30 cellular contexts compared by ENCODE assay signal in genomic region chr4:174578366-174578765, GRCh38. TPM values are rescaled to one million over a fixed set of nuclear protein-coding genes. Genes with fewer than 3 reads are reported as not detected.
DNase-seq lines count a peak whose midpoint lies in the region; ATAC-seq lines count a peak whose summit lies in the region.
"Had no signal": no experiment of that assay in that cellular context is flagged by ENCODE, and none has a peak within 500 bp of the region (broad histone marks: within the 10 kb centered on the region; RNA-seq: fewer than 3 reads in every experiment).

No MANE protein-coding gene starts in this region.

- H3K4me3 ChIP-seq in skeletal muscle cell (ENCODE audit: low read depth, low read length), result no peak overlapping the region
- H3K4me3 ChIP-seq: gastroesophageal sphincter, lower lobe of right lung, prostate gland, right lobe of liver, tibial artery had no signal

- H3K36me3 Mint-ChIP-seq in activated CD8-positive, alpha-beta T cell treated with anti-CD3 and anti-CD28 coated beads, Interleukin-2, amount 10 ng/mL, durations not matched to agents 7 days and 5 days (ENCODE audit: low read depth), result no peaks in the 10 kb centered on the region
- H3K36me3 Mint-ChIP-seq: activated CD4-positive, alpha-beta memory T cell treated with anti-CD3 and anti-CD28 coated beads for 36 hours; naive thymus-derived CD4-positive, alpha-beta T cell had no signal

- POLR2A ChIA-PET in activated CD8-positive, alpha-beta T cell treated with anti-CD3 and anti-CD28 coated beads, Interleukin-2, amount 10 ng/mL, durations not matched to agents 7 days and 5 days (lab: Charles Lee), result no interaction called here

- no peak overlapping the region for H3K27ac Mint-ChIP-seq in activated CD8-positive, alpha-beta T cell treated with anti-CD3 and anti-CD28 coated beads, Interleukin-2, amount 10 ng/mL, durations not matched to agents 7 days and 5 days
- H3K27ac Mint-ChIP-seq: activated CD4-positive, alpha-beta memory T cell treated with anti-CD3 and anti-CD28 coated beads for 36 hours; activated naive CD4-positive, alpha-beta T cell treated with anti-CD3 and anti-CD28 coated beads for 36 hours; activated T-helper 1 cell treated with anti-CD3 and anti-CD28 coated beads, Interleukin-12 subunit alpha, Interleukin-12 subunit beta, Interleukin-2, Interleukin-4 antibody, amounts not matched to agents 30 ng/mL and 10 ng/mL and 1 ng/mL, durations not matched to agents 14 hours and 24 hours and 36 hours; naive thymus-derived CD4-positive, alpha-beta T cell had no signal

- H3K27me3 Mint-ChIP-seq in activated CD8-positive, alpha-beta T cell treated with anti-CD3 and anti-CD28 coated beads, Interleukin-2, amount 10 ng/mL, durations not matched to agents 7 days and 5 days (ENCODE audit: low read depth), result no peaks in the 10 kb centered on the region
- H3K27me3 Mint-ChIP-seq: activated CD4-positive, alpha-beta memory T cell treated with anti-CD3 and anti-CD28 coated beads for 36 hours had no signal

- H3K4me3 Mint-ChIP-seq in activated CD8-positive, alpha-beta T cell treated with anti-CD3 and anti-CD28 coated beads, Interleukin-2, amount 10 ng/mL, durations not matched to agents 7 days and 5 days, result no peak overlapping the region
- H3K4me3 Mint-ChIP-seq: activated CD4-positive, alpha-beta memory T cell treated with anti-CD3 and anti-CD28 coated beads for 36 hours; activated naive CD4-positive, alpha-beta T cell treated with anti-CD3 and anti-CD28 coated beads for 36 hours; activated T-helper 1 cell treated with anti-CD3 and anti-CD28 coated beads, Interleukin-12 subunit alpha, Interleukin-12 subunit beta, Interleukin-2, Interleukin-4 antibody, amounts not matched to agents 30 ng/mL and 10 ng/mL and 1 ng/mL, durations not matched to agents 14 hours and 24 hours and 36 hours; naive thymus-derived CD4-positive, alpha-beta T cell had no signal

- H3K9me3 Mint-ChIP-seq in activated CD8-positive, alpha-beta T cell treated with anti-CD3 and anti-CD28 coated beads, Interleukin-2, amount 10 ng/mL, durations not matched to agents 7 days and 5 days (ENCODE audit: insufficient read depth), result no peaks in the 10 kb centered on the region
- H3K9me3 Mint-ChIP-seq: activated CD4-positive, alpha-beta memory T cell treated with anti-CD3 and anti-CD28 coated beads for 36 hours; activated naive CD4-positive, alpha-beta T cell treated with anti-CD3 and anti-CD28 coated beads for 36 hours; activated T-helper 1 cell treated with anti-CD3 and anti-CD28 coated beads, Interleukin-12 subunit alpha, Interleukin-12 subunit beta, Interleukin-2, Interleukin-4 antibody, amounts not matched to agents 30 ng/mL and 10 ng/mL and 1 ng/mL, durations not matched to agents 14 hours and 24 hours and 36 hours had no signal

- ATAC-seq in HG03175 (IDR thresholded peaks at IDR 0.05; ENCODE audit: unreplicated experiment), result no peak
- no peak for ATAC-seq in GM21825 (IDR thresholded peaks at IDR 0.05; ENCODE audit: unreplicated experiment)
- ATAC-seq in activated CD8-positive, alpha-beta T cell treated with anti-CD3 and anti-CD28 coated beads, Interleukin-2, amount 10 ng/mL, durations not matched to agents 7 days and 5 days, result no peak
- ATAC-seq: gastroesophageal sphincter; HCT116; lower lobe of right lung; naive thymus-derived CD4-positive, alpha-beta T cell; Panc1; right lobe of liver had no signal

- H3K4me1 Mint-ChIP-seq in activated CD8-positive, alpha-beta T cell treated with anti-CD3 and anti-CD28 coated beads, Interleukin-2, amount 10 ng/mL, durations not matched to agents 7 days and 5 days (ENCODE audit: low read depth), result no peaks in the 10 kb centered on the region

- CTCF ChIA-PET in activated CD8-positive, alpha-beta T cell treated with anti-CD3 and anti-CD28 coated beads, Interleukin-2, amount 10 ng/mL, durations not matched to agents 7 days and 5 days (lab: Charles Lee), result no interaction called here

- DNase-seq in HCEC 1CT (peak; percentile 65), amniotic epithelial cell (ENCODE audit: low read depth) (peak; percentile 32), fibroblast of gingiva (ENCODE audit: low read depth) (peak; percentile 33), skeletal muscle cell (ENCODE audit: low read depth) (peak; percentile 61), foreskin melanocyte (no peak)
- DNase-seq in activated CD8-positive, alpha-beta T cell treated with anti-CD3 and anti-CD28 coated beads, Interleukin-2, amount 10 ng/mL, durations not matched to agents 7 days and 5 days, result no peak
- DNase-seq: activated CD4-positive, alpha-beta memory T cell treated with anti-CD3 and anti-CD28 coated beads for 36 hours; activated CD4-positive, alpha-beta T cell treated with anti-CD3 and anti-CD28 coated beads for 1 hour; activated CD8-positive, alpha-beta memory T cell treated with anti-CD3 and anti-CD28 coated beads, Interleukin-2, amount 50 U/mL, for 48 hours; activated naive CD4-positive, alpha-beta T cell treated with anti-CD3 and anti-CD28 coated beads for 36 hours; Caco-2; DMS53; effector CD4-positive, alpha-beta T cell; lower lobe of right lung; naive thymus-derived CD4-positive, alpha-beta T cell; NCI-H1105 treated with DMSO at 0.1 percent for 48 hours; NCI-H1930; NCI-H2227 treated with DMSO at 0.1 percent for 48 hours; NCI-H526 treated with DMSO at 0.1 percent for 48 hours; right lobe of liver; SHP77 treated with DMSO at 0.1 percent for 48 hours; stimulated activated CD4-positive, alpha-beta T cell treated with anti-CD3 and anti-CD28 coated beads, Interleukin-4, amount 100 ng/mL, for 24 hours; tibial artery had no signal

RNA-seq across cellular contexts. Expression of gene HPGD, which starts 56.1 kb away (rescaled TPM):
- 10 to 100 TPM; 16.5 to 19.5 TPM for total RNA-seq in activated CD8-positive, alpha-beta T cell treated with anti-CD3 and anti-CD28 coated beads, Interleukin-2, amount 10 ng/mL, durations not matched to agents 7 days and 5 days

Comparison
In these comparisons a context has a peak if more than half of its experiments do, and no peak if none do; other contexts are left out.
1. DNase-seq: peak in HCEC 1CT (single experiment), amniotic epithelial cell (single experiment), fibroblast of gingiva (single experiment) and skeletal muscle cell (single experiment); none in activated CD8-positive, alpha-beta T cell treated with anti-CD3 and anti-CD28 coated beads, Interleukin-2, amount 10 ng/mL, durations not matched to agents 7 days and 5 days (single experiment) and foreskin melanocyte (single experiment).